In the genomic region with DNA sequence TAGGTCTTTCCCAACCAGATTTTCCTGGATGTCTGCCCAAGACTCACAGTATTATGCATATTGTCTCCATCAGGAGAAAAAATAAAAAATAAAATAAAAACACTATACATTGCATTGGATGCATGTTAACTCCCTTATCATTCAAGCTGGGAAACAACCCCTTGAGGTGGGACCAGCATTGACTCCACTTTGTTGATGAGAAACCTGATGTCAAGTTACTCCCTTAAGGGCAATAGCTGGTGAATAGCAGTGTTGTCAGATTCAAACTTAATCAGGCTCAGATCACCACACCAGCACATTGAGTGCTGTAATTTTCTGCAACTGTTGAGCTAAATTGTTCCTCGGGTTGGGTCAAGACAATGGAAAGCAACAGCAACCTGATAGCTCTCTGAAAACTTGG, we compare ENCODE assay signal across 1 cellular context.
TF ChIP-seq lines count a peak whose summit lies in the region.

No MANE protein-coding gene starts in this region.

TF ChIP-seq in K562, 482 proteins besides CTCF, POLR2A, EP300 and RAD21 (continued from another document):
- TF ChIP-seq E2F6 (IDR thresholded peaks at IDR 0.05; ENCODE audit: borderline replicate concordance in 1 of 2, extremely low read depth in 1 of 2, insufficient read depth in 1 of 2, insufficient read length in 1 of 2, low read depth in 1 of 2, low read length in 1 of 2, poor library complexity in 1 of 2, severe bottlenecking in 1 of 2), result no peak
- 0 out of 2 replicates have a peak, but pooled peaks have one; percentile 17 for TF ChIP-seq ELF4 (CRISPR knock-in tag; IDR thresholded peaks at IDR 0.05)
- TF ChIP-seq, protein P1, sequence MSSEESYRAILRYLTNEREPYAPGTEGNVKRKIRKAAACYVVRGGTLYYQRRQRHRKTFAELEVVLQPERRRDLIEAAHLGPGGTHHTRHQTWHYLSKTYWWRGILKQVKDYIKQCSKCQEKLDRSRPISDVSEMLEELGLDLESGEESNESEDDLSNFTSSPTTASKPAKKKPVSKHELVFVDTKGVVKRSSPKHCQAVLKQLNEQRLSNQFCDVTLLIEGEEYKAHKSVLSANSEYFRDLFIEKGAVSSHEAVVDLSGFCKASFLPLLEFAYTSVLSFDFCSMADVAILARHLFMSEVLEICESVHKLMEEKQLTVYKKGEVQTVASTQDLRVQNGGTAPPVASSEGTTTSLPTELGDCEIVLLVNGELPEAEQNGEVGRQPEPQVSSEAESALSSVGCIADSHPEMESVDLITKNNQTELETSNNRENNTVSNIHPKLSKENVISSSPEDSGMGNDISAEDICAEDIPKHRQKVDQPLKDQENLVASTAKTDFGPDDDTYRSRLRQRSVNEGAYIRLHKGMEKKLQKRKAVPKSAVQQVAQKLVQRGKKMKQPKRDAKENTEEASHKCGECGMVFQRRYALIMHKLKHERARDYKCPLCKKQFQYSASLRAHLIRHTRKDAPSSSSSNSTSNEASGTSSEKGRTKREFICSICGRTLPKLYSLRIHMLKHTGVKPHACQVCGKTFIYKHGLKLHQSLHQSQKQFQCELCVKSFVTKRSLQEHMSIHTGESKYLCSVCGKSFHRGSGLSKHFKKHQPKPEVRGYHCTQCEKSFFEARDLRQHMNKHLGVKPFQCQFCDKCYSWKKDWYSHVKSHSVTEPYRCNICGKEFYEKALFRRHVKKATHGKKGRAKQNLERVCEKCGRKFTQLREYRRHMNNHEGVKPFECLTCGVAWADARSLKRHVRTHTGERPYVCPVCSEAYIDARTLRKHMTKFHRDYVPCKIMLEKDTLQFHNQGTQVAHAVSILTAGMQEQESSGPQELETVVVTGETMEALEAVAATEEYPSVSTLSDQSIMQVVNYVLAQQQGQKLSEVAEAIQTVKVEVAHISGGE (CRISPR knock-in tag; IDR thresholded peaks at IDR 0.05), result peak in 1 of 3 experiments; percentile 20; a peak in 1 of 6 replicates
- peak; percentile 12; the same call in 1 of the 2 replicates for TF ChIP-seq CXXC5 (CRISPR knock-in tag; IDR thresholded peaks at IDR 0.05)
- no peak for TF ChIP-seq KLF13 (tag; IDR thresholded peaks at IDR 0.05; ENCODE audit: borderline replicate concordance, low read depth)
- TF ChIP-seq SMAD3 (CRISPR knock-in tag; conservative IDR thresholded peaks at IDR 0.05), result 0 out of 2 replicates have a peak, but pooled peaks have one; percentile 36
- TF ChIP-seq ZNF740 (CRISPR knock-in tag; IDR thresholded peaks at IDR 0.05), result no peak
- peak in 1 of 2 experiments; percentile 52; a peak in 1 of 4 replicates for TF ChIP-seq ZNF740 (tag; IDR thresholded peaks at IDR 0.05)
- TF ChIP-seq RCOR1 (IDR thresholded peaks at IDR 0.05; ENCODE audit: borderline replicate concordance in 1 of 2, low read depth in 2 of 2, low read length in 2 of 2), result no peak
